Comparison of ENCODE assay signal across 11 cellular contexts in genomic region chr2:134079373-134079772, GRCh38.
A peak's percentile ranks its signal among the peaks of the same experiment; 100 is the strongest.
DNase-seq lines count a peak whose midpoint lies in the region; ATAC-seq lines count a peak whose summit lies in the region.
"Had no signal": no experiment of that assay in that cellular context is flagged by ENCODE, and none has a peak within 500 bp of the region (broad histone marks: within the 10 kb centered on the region; RNA-seq: fewer than 3 reads in every experiment).

No MANE protein-coding gene starts in this region.

- no peaks in the 10 kb centered on the region for H3K9me3 Mint-ChIP-seq in activated naive CD4-positive, alpha-beta T cell treated with anti-CD3 and anti-CD28 coated beads, Interleukin-2, amount 50 U/mL, for 72 hours

- H3K27ac Mint-ChIP-seq in activated naive CD4-positive, alpha-beta T cell treated with anti-CD3 and anti-CD28 coated beads, Interleukin-2, amount 50 U/mL, for 72 hours: peak overlapping the region in 1 of 2 donors; percentile 24

- DNase-seq in NCI-H2171 treated with DMSO at 0.1 percent for 48 hours (lab: John Stamatoyannopoulos, UW) (no peak), GOT3 (lab: John Stamatoyannopoulos, UW) (no peak), cerebellar cortex (ENCODE audit: low spot score) (no peak)
- DNase-seq in activated naive CD4-positive, alpha-beta T cell treated with anti-CD3 and anti-CD28 coated beads, Interleukin-2, amount 50 U/mL, for 72 hours (ENCODE audit: low spot score in 2 of 2): no peak
- DNase-seq: NCI-H1417 treated with DMSO at 0.1 percent for 48 hours, nucleus accumbens, substantia nigra had no signal

- no peaks in the 10 kb centered on the region for H3K36me3 Mint-ChIP-seq in activated naive CD4-positive, alpha-beta T cell treated with anti-CD3 and anti-CD28 coated beads, Interleukin-2, amount 50 U/mL, for 72 hours

- ATAC-seq in GM18499 (IDR thresholded peaks at IDR 0.05; ENCODE audit: insufficient read depth, unreplicated experiment) (peak; percentile 90), GM19397 (IDR thresholded peaks at IDR 0.05; ENCODE audit: unreplicated experiment) (peak; percentile 88), HG02840 (IDR thresholded peaks at IDR 0.05; ENCODE audit: low FRiP score, unreplicated experiment) (peak; percentile 86), HG03520 (IDR thresholded peaks at IDR 0.05; ENCODE audit: unreplicated experiment) (peak; percentile 96)
- ATAC-seq in activated naive CD4-positive, alpha-beta T cell treated with anti-CD3 and anti-CD28 coated beads, Interleukin-2, amount 50 U/mL, for 72 hours: no peak

Comparison
In these comparisons a context has a peak if more than half of its experiments do, and no peak if none do; other contexts are left out.
1. ATAC-seq: peak in GM18499 (single experiment), GM19397 (single experiment), HG02840 (single experiment) and HG03520 (single experiment); none in activated naive CD4-positive, alpha-beta T cell treated with anti-CD3 and anti-CD28 coated beads, Interleukin-2, amount 50 U/mL, for 72 hours (0 of 2).